8 cellular contexts compared by ENCODE assay signal in genomic region chr16:4350787-4351659, GRCh38. TPM values are rescaled to one million over a fixed set of nuclear protein-coding genes. Genes with fewer than 3 reads are reported as not detected.
DNase-seq lines count a peak whose midpoint lies in the region; ATAC-seq and TF ChIP-seq lines count a peak whose summit lies in the region.

Gene PAM16, minus strand, starts transcription at chr16:4351321. Its CDS starts 87 bp downstream, at chr16:4351234.

- H3K4me3 ChIP-seq in H7 (ENCODE audit: insufficient read depth, low read depth, low read length) (peak within 1 kb of the TSS; percentile 96), Loucy (ENCODE audit: low read length, poor library complexity, severe bottlenecking) (peak within 1 kb of the TSS; percentile 84), RWPE2 (ENCODE audit: severe bottlenecking) (peak within 1 kb of the TSS; percentile 94), fibroblast of the aortic adventitia (ENCODE audit: low read depth, low read length) (peak within 1 kb of the TSS; percentile 89)

- TF ChIP-seq CTCF in Loucy (conservative IDR thresholded peaks at IDR 0.05; ENCODE audit: low read length) (no peak), RWPE2 (IDR thresholded peaks at IDR 0.05; ENCODE audit: poor library complexity, severe bottlenecking) (peak; percentile 23), fibroblast of the aortic adventitia (IDR thresholded peaks at IDR 0.05; ENCODE audit: insufficient read depth, low read length) (no peak), nephron (IDR thresholded peaks at IDR 0.05; ENCODE audit: unreplicated experiment in 3 of 3) (peak in 1 of 3 experiments; percentile 25)

- intact Hi-C loops in activated T-helper 2 cell treated with anti-CD3 and anti-CD28 coated beads, Interferon-gamma antibody, Interleukin-2, Interleukin-4, amounts not matched to agents 10 μg/mL and 5 μg/mL and 100 μg/mL, durations not matched to agents 14 hours and 24 hours and 36 hours (cut with micrococcal nuclease) = loop anchor here (1.0 to 5.0 kb wide), 2 partner anchors 80 to 126 kb away; partner anchors contain the start of gene HMOX2

- peak within 1 kb of the TSS; percentile 70 for H3K27ac ChIP-seq in RWPE2 (ENCODE audit: poor library complexity, severe bottlenecking)

- DNase-seq in ELF-1 (ENCODE audit: low read depth, low spot score) = peak; percentile 97
- peak; percentile 99 for DNase-seq in H7
- DNase-seq in RWPE2 (ENCODE audit: low spot score) = peak; percentile 97
- DNase-seq in activated T-helper 2 cell treated with anti-CD3 and anti-CD28 coated beads, Interferon-gamma antibody, Interleukin-2, Interleukin-4, amounts not matched to agents 10 μg/mL and 5 μg/mL and 100 μg/mL, durations not matched to agents 14 hours and 24 hours and 36 hours (ENCODE audit: low spot score) = peak; percentile 98
- DNase-seq in fibroblast of the aortic adventitia (ENCODE audit: low read depth) = peak; percentile 91

- H3K36me3 ChIP-seq in H7 (replicated peaks; ENCODE audit: control insufficient read depth, insufficient read depth, low read length) (peaks cover 3% of the 10 kb centered on the region), Loucy (ENCODE audit: insufficient read depth, low read length) (no peaks in the 10 kb centered on the region), RWPE2 (ENCODE audit: low read depth) (peaks cover 10% of the 10 kb centered on the region)

- no peaks in the 10 kb centered on the region for H3F3A ChIP-seq in Loucy (ENCODE audit: low read depth)

- no peaks in the 10 kb centered on the region for H3K9me3 Mint-ChIP-seq in activated T-helper 2 cell treated with anti-CD3 and anti-CD28 coated beads, Interferon-gamma antibody, Interleukin-2, Interleukin-4, amounts not matched to agents 10 μg/mL and 5 μg/mL and 100 μg/mL, durations not matched to agents 14 hours and 24 hours and 36 hours
- no peaks in the 10 kb centered on the region for H3K9me3 Mint-ChIP-seq in nephron
- H3K9me3 Mint-ChIP-seq in stimulated activated naive CD8-positive, alpha-beta T cell treated with anti-CD3 and anti-CD28 coated beads, Interleukin-15, Interleukin-2, amounts not matched to agents 100 ng/mL and 50 ng/mL, for 24 hours = no peaks in the 10 kb centered on the region

- ATAC-seq in RWPE2 (ENCODE audit: low read depth) = peak; percentile 91

- no peak within 1 kb of the TSS for H2AFZ ChIP-seq in Loucy (ENCODE audit: low read length)

- H3K4me2 ChIP-seq in Loucy (ENCODE audit: low read depth, low read length, poor library complexity, severe bottlenecking) = peak within 1 kb of the TSS; percentile 71

- peaks cover 4% of the 10 kb centered on the region for H3K4me1 Mint-ChIP-seq in activated T-helper 2 cell treated with anti-CD3 and anti-CD28 coated beads, Interferon-gamma antibody, Interleukin-2, Interleukin-4, amounts not matched to agents 10 μg/mL and 5 μg/mL and 100 μg/mL, durations not matched to agents 14 hours and 24 hours and 36 hours (ENCODE audit: low read depth)
- peaks cover 12% of the 10 kb centered on the region for H3K4me1 Mint-ChIP-seq in nephron
- H3K4me1 Mint-ChIP-seq in stimulated activated naive CD8-positive, alpha-beta T cell treated with anti-CD3 and anti-CD28 coated beads, Interleukin-15, Interleukin-2, amounts not matched to agents 100 ng/mL and 50 ng/mL, for 24 hours (ENCODE audit: low read depth) = peaks cover 33% of the 10 kb centered on the region

- peaks cover 25% of the 10 kb centered on the region; the same call in 1 of the 2 replicates for H3K79me2 ChIP-seq in Loucy (ENCODE audit: insufficient read depth, low read length)

- H3K36me3 Mint-ChIP-seq in activated T-helper 2 cell treated with anti-CD3 and anti-CD28 coated beads, Interferon-gamma antibody, Interleukin-2, Interleukin-4, amounts not matched to agents 10 μg/mL and 5 μg/mL and 100 μg/mL, durations not matched to agents 14 hours and 24 hours and 36 hours (ENCODE audit: low read depth) = peaks cover 22% of the 10 kb centered on the region
- peaks cover 3% of the 10 kb centered on the region for H3K36me3 Mint-ChIP-seq in nephron (ENCODE audit: low read depth)
- H3K36me3 Mint-ChIP-seq in stimulated activated naive CD8-positive, alpha-beta T cell treated with anti-CD3 and anti-CD28 coated beads, Interleukin-15, Interleukin-2, amounts not matched to agents 100 ng/mL and 50 ng/mL, for 24 hours (ENCODE audit: low read depth) = peaks cover 5% of the 10 kb centered on the region

- H3K9ac ChIP-seq in Loucy (ENCODE audit: low read depth, low read length, poor library complexity, severe bottlenecking) = peak within 1 kb of the TSS; percentile 79

- H3K9me3 ChIP-seq in Loucy (ENCODE audit: insufficient read depth, low read depth, low read length) (no peaks in the 10 kb centered on the region), RWPE2 (ENCODE audit: severe bottlenecking) (no peaks in the 10 kb centered on the region)

- peak within 1 kb of the TSS; percentile 88 for H3K27ac Mint-ChIP-seq in activated T-helper 2 cell treated with anti-CD3 and anti-CD28 coated beads, Interferon-gamma antibody, Interleukin-2, Interleukin-4, amounts not matched to agents 10 μg/mL and 5 μg/mL and 100 μg/mL, durations not matched to agents 14 hours and 24 hours and 36 hours
- peak within 1 kb of the TSS; percentile 37 to 89 (median 84) for H3K27ac Mint-ChIP-seq in nephron
- peak within 1 kb of the TSS; percentile 91 for H3K27ac Mint-ChIP-seq in stimulated activated naive CD8-positive, alpha-beta T cell treated with anti-CD3 and anti-CD28 coated beads, Interleukin-15, Interleukin-2, amounts not matched to agents 100 ng/mL and 50 ng/mL, for 24 hours

- peak within 1 kb of the TSS; percentile 93 for H3K4me3 Mint-ChIP-seq in activated T-helper 2 cell treated with anti-CD3 and anti-CD28 coated beads, Interferon-gamma antibody, Interleukin-2, Interleukin-4, amounts not matched to agents 10 μg/mL and 5 μg/mL and 100 μg/mL, durations not matched to agents 14 hours and 24 hours and 36 hours (ENCODE audit: low read depth)
- peak within 1 kb of the TSS; percentile 95 to 97 (median 95) for H3K4me3 Mint-ChIP-seq in nephron
- peak within 1 kb of the TSS; percentile 96 for H3K4me3 Mint-ChIP-seq in stimulated activated naive CD8-positive, alpha-beta T cell treated with anti-CD3 and anti-CD28 coated beads, Interleukin-15, Interleukin-2, amounts not matched to agents 100 ng/mL and 50 ng/mL, for 24 hours

- no peaks in the 10 kb centered on the region for H3K27me3 ChIP-seq in H7 (ENCODE audit: control insufficient read depth, insufficient read depth, low read length)
- no peaks in the 10 kb centered on the region for H3K27me3 ChIP-seq in Loucy (ENCODE audit: insufficient read depth, low read length, poor library complexity, severe bottlenecking)
- no peaks in the 10 kb centered on the region for H3K27me3 ChIP-seq in RWPE2 (ENCODE audit: insufficient read depth, poor library complexity, severe bottlenecking)

- H4K20me1 ChIP-seq in Loucy (ENCODE audit: insufficient read depth, low read length, poor library complexity, severe bottlenecking) = no peaks in the 10 kb centered on the region

- no peaks in the 10 kb centered on the region for H3K27me3 Mint-ChIP-seq in activated T-helper 2 cell treated with anti-CD3 and anti-CD28 coated beads, Interferon-gamma antibody, Interleukin-2, Interleukin-4, amounts not matched to agents 10 μg/mL and 5 μg/mL and 100 μg/mL, durations not matched to agents 14 hours and 24 hours and 36 hours (ENCODE audit: low read depth)
- H3K27me3 Mint-ChIP-seq in nephron (ENCODE audit: low read depth) = no peaks in the 10 kb centered on the region
- no peaks in the 10 kb centered on the region for H3K27me3 Mint-ChIP-seq in stimulated activated naive CD8-positive, alpha-beta T cell treated with anti-CD3 and anti-CD28 coated beads, Interleukin-15, Interleukin-2, amounts not matched to agents 100 ng/mL and 50 ng/mL, for 24 hours

- no peaks in the 10 kb centered on the region for H3K9me2 ChIP-seq in Loucy (replicated peaks; ENCODE audit: low read depth, low read length)

- H3K4me1 ChIP-seq in Loucy (ENCODE audit: insufficient read depth, low read length, poor library complexity, severe bottlenecking) = no peaks in the 10 kb centered on the region
- peaks cover 11% of the 10 kb centered on the region for H3K4me1 ChIP-seq in RWPE2 (ENCODE audit: insufficient read depth, poor library complexity, severe bottlenecking)

RNA-seq across cellular contexts. Expression of gene PAM16, which starts in this region (rescaled TPM):
- total RNA-seq in H7 (2014; rRNA removed; shearing (Covaris generic)) = 92.3 and 115 TPM in 2 replicates
- total RNA-seq in activated T-helper 2 cell treated with anti-CD3 and anti-CD28 coated beads, Interferon-gamma antibody, Interleukin-2, Interleukin-4, amounts not matched to agents 10 μg/mL and 5 μg/mL and 100 μg/mL, durations not matched to agents 14 hours and 24 hours and 36 hours = 73.1 and 73.8 TPM in 2 replicates
- total RNA-seq in fibroblast of the aortic adventitia (ENCODE audit: low replicate concordance) = 5.0 and 20.2 TPM in 2 replicates

Comparison
In these comparisons a context has a peak if more than half of its experiments do, and no peak if none do; other contexts are left out.
1. Peak in every context shown above with its lines: DNase-seq, ATAC-seq, H3K4me3 ChIP-seq and H3K27ac ChIP-seq.